10 cellular contexts compared by ENCODE assay signal in the genomic region with DNA sequence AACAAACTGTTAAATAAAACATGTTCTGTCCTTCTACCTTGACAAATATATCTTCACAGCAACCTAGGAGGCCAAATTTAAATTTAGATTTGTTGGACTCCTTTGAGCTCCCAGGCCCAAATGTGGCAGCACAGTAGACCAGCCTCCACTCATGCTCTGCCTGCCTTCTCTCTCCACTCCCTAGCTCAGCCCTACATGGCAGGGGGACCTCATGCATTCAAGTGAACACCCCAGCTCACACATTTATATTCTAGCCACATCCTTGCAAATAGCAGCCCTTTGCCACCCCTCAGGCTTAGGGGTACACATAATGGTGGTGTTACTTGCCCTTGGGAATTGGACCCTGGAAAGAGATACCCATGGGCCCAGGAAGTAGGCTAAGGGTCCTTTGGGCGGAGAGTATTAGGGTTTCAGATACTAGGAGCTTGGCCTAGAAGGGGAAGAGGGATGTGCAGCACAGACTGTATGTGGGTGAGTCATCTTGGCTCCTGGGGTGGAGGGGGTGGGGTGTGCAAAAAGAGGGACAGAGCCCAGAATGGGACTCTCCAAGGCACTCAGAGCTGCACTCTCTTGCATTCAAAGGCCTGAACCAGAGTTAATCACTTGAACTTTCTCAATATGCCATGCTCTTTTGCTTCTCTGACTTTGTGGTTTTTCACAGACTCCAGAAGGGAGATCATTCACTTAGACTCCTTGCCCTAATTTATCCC.
DNase-seq lines count a peak whose midpoint lies in the region; ATAC-seq, FAIRE-seq and TF ChIP-seq lines count a peak whose summit lies in the region.
"Had no signal": no experiment of that assay in that cellular context is flagged by ENCODE, and none has a peak within 500 bp of the region (broad histone marks: within the 10 kb centered on the region; RNA-seq: fewer than 3 reads in every experiment).

No MANE protein-coding gene starts in this region.

- TF ChIP-seq POLR2A in right lobe of liver (IDR thresholded peaks at IDR 0.05), result no peak
- TF ChIP-seq POLR2A in HepG2 (IDR thresholded peaks at IDR 0.05; ENCODE audit: insufficient read depth in 1 of 2, low read depth in 2 of 2, low read length in 2 of 2), result no peak
- no peak for TF ChIP-seq POLR2A in lower leg skin (IDR thresholded peaks at IDR 0.05)
- no peak for TF ChIP-seq POLR2A in vagina (IDR thresholded peaks at IDR 0.05)

- in situ Hi-C loops in HepG2 (cut with HindIII; ENCODE audit: extremely low pct_ligation_motif_present, low pct_unique_long_range_greater_than_20kb), result loop anchor here (25.0 kb wide), 1 partner anchor 248 kb away; no protein-coding TSS in a partner anchor

- no peak overlapping the region for H2AFZ ChIP-seq in HepG2 (ENCODE audit: low read length)
- H2AFZ ChIP-seq in OCI-LY7 (ENCODE audit: low read length), result no peak overlapping the region

- H3K4me3 ChIP-seq in right lobe of liver, result no peak overlapping the region
- H3K4me3 ChIP-seq in HepG2 (replicated peaks in 1 of 3; ENCODE audit: insufficient read depth in 1 of 3, low read depth in 2 of 3, low read length in 3 of 3), result no peak overlapping the region
- H3K4me3 ChIP-seq in cardiac fibroblast (replicated peaks in 1 of 2; ENCODE audit: low read depth in 2 of 2, low read length in 2 of 2), result no peak overlapping the region
- no peak overlapping the region for H3K4me3 ChIP-seq in lower leg skin (ENCODE audit: low read depth, poor library complexity, severe bottlenecking)
- H3K4me3 ChIP-seq in vagina, result no peak overlapping the region
- H3K4me3 ChIP-seq in OCI-LY7 (ENCODE audit: low read depth, low read length, poor library complexity, severe bottlenecking), result no peak overlapping the region

- no peak overlapping the region for H3K27ac ChIP-seq in right lobe of liver
- no peak overlapping the region for H3K27ac ChIP-seq in HepG2 (ENCODE audit: extremely low read length, insufficient read depth, low read length)
- H3K27ac ChIP-seq in vagina, result peak overlapping the region; percentile 68
- no peak overlapping the region for H3K27ac ChIP-seq in OCI-LY7 (ENCODE audit: low read depth, low read length, poor library complexity, severe bottlenecking)

- CTCF ChIA-PET in HepG2 (lab: Yijun Ruan, JAX; ENCODE audit: low intra/inter-chr PET ratio, low total read pairs) (no interaction called here), OCI-LY7 (lab: Charles Lee; ENCODE audit: unreplicated experiment) (no interaction called here)

- POLR2A ChIA-PET in HepG2 (lab: Yijun Ruan, JAX), result no interaction called here
- POLR2A ChIA-PET in OCI-LY7 (lab: Charles Lee), result no interaction called here

- H3K27me3 ChIP-seq in right lobe of liver (no peaks in the 10 kb centered on the region), HepG2 (ENCODE audit: control insufficient read depth in 1 of 2, insufficient read depth in 2 of 2, low read length in 2 of 2) (peaks cover 0 to 4% of the 10 kb centered on the region in 2 experiments; a peak in 1 of 5 replicates), vagina (no peaks in the 10 kb centered on the region)

- H3K9me3 ChIP-seq in right lobe of liver (no peaks in the 10 kb centered on the region), HepG2 (ENCODE audit: low read length) (no peaks in the 10 kb centered on the region), vagina (no peaks in the 10 kb centered on the region), OCI-LY7 (ENCODE audit: low read length) (no peaks in the 10 kb centered on the region)

- no peak for TF ChIP-seq EP300 in HepG2 (IDR thresholded peaks at IDR 0.05; ENCODE audit: low read depth in 2 of 2, low read length in 2 of 2)
- TF ChIP-seq EP300 in HepG2 (CRISPR knock-in tag; IDR thresholded peaks at IDR 0.05; ENCODE audit: borderline replicate concordance), result no peak

- no peaks in the 10 kb centered on the region for H3K36me3 ChIP-seq in right lobe of liver
- no peaks in the 10 kb centered on the region for H3K36me3 ChIP-seq in HepG2 (replicated peaks in 1 of 2; ENCODE audit: control insufficient read depth in 1 of 2, insufficient read depth in 2 of 2, low read length in 2 of 2)
- no peaks in the 10 kb centered on the region for H3K36me3 ChIP-seq in vagina
- H3K36me3 ChIP-seq in OCI-LY7 (ENCODE audit: insufficient read depth, low read length), result no peaks in the 10 kb centered on the region

- WGBS in right lobe of liver (ENCODE audit: insufficient coverage, low coverage, low lambda C conversion rate, missing lambda C conversion rate), result 57% methylated on average over 1 of the region's 1 CpG
- 0% methylated on average over 1 of the region's 1 CpG for WGBS in HepG2 (ENCODE audit: low lambda C conversion rate)
- WGBS in lower leg skin, 2 donors, result 44 to 67% methylated on average over 1 of the region's 1 CpG

- H3K9ac ChIP-seq in HepG2 (ENCODE audit: insufficient read depth, low read depth, low read length), result no peak overlapping the region

- TF ChIP-seq CTCF in right lobe of liver (IDR thresholded peaks at IDR 0.05) (no peak), HepG2 (CRISPR knock-in tag; IDR thresholded peaks at IDR 0.05) (no peak), cardiac fibroblast (IDR thresholded peaks at IDR 0.05; ENCODE audit: low read depth, low read length) (no peak), lower leg skin (IDR thresholded peaks at IDR 0.05) (no peak), vagina (IDR thresholded peaks at IDR 0.05) (no peak), OCI-LY7 (conservative IDR thresholded peaks at IDR 0.05; ENCODE audit: low read length) (no peak)

- no peak for TF ChIP-seq RAD21 in HepG2 (CRISPR knock-in tag; IDR thresholded peaks at IDR 0.05)

- H4K20me1 ChIP-seq in HepG2 (ENCODE audit: insufficient read depth, low read length) (no peaks in the 10 kb centered on the region), OCI-LY7 (ENCODE audit: insufficient read depth, low read length) (no peaks in the 10 kb centered on the region)

- no peak for FAIRE-seq in HepG2 (lab: Jason Lieb, UNC)

- no peak overlapping the region for H3K4me2 ChIP-seq in HepG2 (ENCODE audit: low read depth, low read length)
- no peak overlapping the region for H3K4me2 ChIP-seq in OCI-LY7 (ENCODE audit: low read length)

- ATAC-seq in right lobe of liver (peak in 3 of 4 donors; percentile 29 to 75 (median 31)), HepG2 (no peak), HG03460 (IDR thresholded peaks at IDR 0.05; ENCODE audit: unreplicated experiment) (no peak)

- intact Hi-C loops in right lobe of liver (cut with DNase I), result no loop called here
- intact Hi-C loops in HepG2 (cut with micrococcal nuclease; ENCODE audit: unreplicated experiment), result no loop called here
- intact Hi-C loops in lower leg skin (cut with DNase I; ENCODE audit: low total_unique reads), result no loop called here
- intact Hi-C loops in vagina (cut with DNase I), result no loop called here
- intact Hi-C loops in OCI-LY7 (cut with micrococcal nuclease; ENCODE audit: unreplicated experiment), result no loop called here

- H3K79me2 ChIP-seq in HepG2 (ENCODE audit: insufficient read depth, low read length) (no peaks in the 10 kb centered on the region), OCI-LY7 (ENCODE audit: insufficient read depth, low read depth, low read length) (no peaks in the 10 kb centered on the region)

- no TSS peak for BruUV-seq in HepG2 (replicated peaks; lab: Mats Ljungman, UMichigan)
- no TSS peak for BruUV-seq in OCI-LY7 (replicated peaks; lab: Mats Ljungman, UMichigan)

- no peaks in the 10 kb centered on the region for H3K4me1 ChIP-seq in right lobe of liver
- H3K4me1 ChIP-seq in HepG2 (ENCODE audit: insufficient read depth, low read length), result peaks cover 8% of the 10 kb centered on the region
- peaks cover 47% of the 10 kb centered on the region for H3K4me1 ChIP-seq in vagina
- H3K4me1 ChIP-seq in OCI-LY7 (ENCODE audit: insufficient read depth, low read length, poor library complexity, severe bottlenecking), result no peaks in the 10 kb centered on the region

- H3K9me2 ChIP-seq in OCI-LY7 (ENCODE audit: insufficient read depth, low read length), result no peaks in the 10 kb centered on the region

- DNase-seq in right lobe of liver, result no peak
- no peak for DNase-seq in HepG2 (ENCODE audit: low spot score)
- DNase-seq in cardiac fibroblast (ENCODE audit: low read depth in 2 of 2), result peak; percentile 84 to 88
- peak; percentile 68 to 88 for DNase-seq in lower leg skin (ENCODE audit: low spot score in 2 of 2)
- no peak for DNase-seq in vagina (ENCODE audit: extremely low spot score in 2 of 2)
- DNase-seq in GDM1 (lab: John Stamatoyannopoulos, UW), result no peak
- no peak for DNase-seq in OCI-LY7 (ENCODE audit: low spot score)
- DNase-seq: activated naive CD8-positive, alpha-beta T cell treated with anti-CD3 and anti-CD28 coated beads, Interleukin-2, amount 10 ng/mL, durations not matched to agents 7 days and 5 days; CD4-positive, alpha-beta memory T cell had no signal

TF ChIP-seq in HepG2, 621 proteins besides CTCF, POLR2A, EP300 and RAD21 (continues in another document):
- no peak for TF ChIP-seq ZNF431 (CRISPR knock-in tag; IDR thresholded peaks at IDR 0.05; ENCODE audit: borderline replicate concordance, low read depth)
- TF ChIP-seq, protein P1, sequence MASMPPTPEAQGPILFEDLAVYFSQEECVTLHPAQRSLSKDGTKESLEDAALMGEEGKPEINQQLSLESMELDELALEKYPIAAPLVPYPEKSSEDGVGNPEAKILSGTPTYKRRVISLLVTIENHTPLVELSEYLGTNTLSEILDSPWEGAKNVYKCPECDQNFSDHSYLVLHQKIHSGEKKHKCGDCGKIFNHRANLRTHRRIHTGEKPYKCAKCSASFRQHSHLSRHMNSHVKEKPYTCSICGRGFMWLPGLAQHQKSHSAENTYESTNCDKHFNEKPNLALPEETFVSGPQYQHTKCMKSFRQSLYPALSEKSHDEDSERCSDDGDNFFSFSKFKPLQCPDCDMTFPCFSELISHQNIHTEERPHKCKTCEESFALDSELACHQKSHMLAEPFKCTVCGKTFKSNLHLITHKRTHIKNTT (CRISPR knock-in tag; IDR thresholded peaks at IDR 0.05), result no peak
- TF ChIP-seq, protein P2, sequence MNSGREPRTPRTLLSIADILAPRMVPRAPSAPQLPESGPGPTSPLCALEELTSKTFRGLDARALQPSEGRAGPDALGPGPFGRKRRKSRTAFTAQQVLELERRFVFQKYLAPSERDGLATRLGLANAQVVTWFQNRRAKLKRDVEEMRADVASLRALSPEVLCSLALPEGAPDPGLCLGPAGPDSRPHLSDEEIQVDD (CRISPR knock-in tag; IDR thresholded peaks at IDR 0.05; ENCODE audit: borderline replicate concordance), result no peak
- no peak for TF ChIP-seq ZNF883 (CRISPR knock-in tag; IDR thresholded peaks at IDR 0.05; ENCODE audit: not compliant biosample characterization)
- TF ChIP-seq, protein P3, sequence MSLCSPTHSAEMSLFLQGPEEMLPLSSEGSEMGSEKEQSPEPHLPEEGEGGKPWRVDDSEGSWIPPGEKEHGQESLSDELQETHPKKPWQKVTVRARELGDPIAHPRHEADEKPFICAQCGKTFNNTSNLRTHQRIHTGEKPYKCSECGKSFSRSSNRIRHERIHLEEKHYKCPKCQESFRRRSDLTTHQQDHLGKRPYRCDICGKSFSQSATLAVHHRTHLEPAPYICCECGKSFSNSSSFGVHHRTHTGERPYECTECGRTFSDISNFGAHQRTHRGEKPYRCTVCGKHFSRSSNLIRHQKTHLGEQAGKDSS (CRISPR knock-in tag; IDR thresholded peaks at IDR 0.05; ENCODE audit: borderline replicate concordance, low read depth), result no peak

Comparison
In these comparisons a context has a peak if more than half of its experiments do, and no peak if none do; other contexts are left out.
1. ATAC-seq: peak in right lobe of liver (3 of 4); none in HepG2 (single experiment) and HG03460 (single experiment).
2. DNase-seq: peak in cardiac fibroblast (2 of 2) and lower leg skin (2 of 2); none in right lobe of liver (0 of 3), HepG2 (single experiment), vagina (0 of 2), GDM1 (single experiment) and OCI-LY7 (single experiment).